Comparison of ENCODE assay signal across 15 cellular contexts in genomic region chr7:27094304-27095049, GRCh38. TPM values are rescaled to one million over a fixed set of nuclear protein-coding genes. Genes with fewer than 3 reads are reported as not detected.
A peak's percentile ranks its signal among the peaks of the same experiment; 100 is the strongest.
DNase-seq lines count a peak whose midpoint lies in the region; ATAC-seq lines count a peak whose summit lies in the region.
"Had no signal": no experiment of that assay in that cellular context is flagged by ENCODE, and none has a peak within 500 bp of the region (broad histone marks: within the 10 kb centered on the region; RNA-seq: fewer than 3 reads in every experiment).

No MANE protein-coding gene starts in this region.

- H3F3A ChIP-seq in GM23248 (ENCODE audit: insufficient read depth) = peaks cover 6% of the 10 kb centered on the region; the same call in 1 of the 2 replicates

- peaks cover 88% of the 10 kb centered on the region for H3K27me3 Mint-ChIP-seq in activated naive CD8-positive, alpha-beta T cell treated with anti-CD3 and anti-CD28 coated beads, Interleukin-2, amount 50 U/mL, for 24 hours

- in situ Hi-C loops in GM23248 (cut with MboI) = no loop called here

- H3K27me3 ChIP-seq in ACC112 (ENCODE audit: insufficient read depth, low read length) = peaks cover 99% of the 10 kb centered on the region
- no peaks in the 10 kb centered on the region for H3K27me3 ChIP-seq in GM23248 (replicated peaks; ENCODE audit: insufficient read depth)
- no peaks in the 10 kb centered on the region for H3K27me3 ChIP-seq in mucosa of stomach (ENCODE audit: control insufficient read depth, insufficient read depth, low read length)
- H3K27me3 ChIP-seq: vagina had no signal

- no peaks in the 10 kb centered on the region for H4K20me1 ChIP-seq in GM23248 (ENCODE audit: insufficient read depth)

- WGBS in GM23248 (ENCODE audit: low coverage in 1 of 2, low lambda C conversion rate in 2 of 2, missing lambda C conversion rate in 2 of 2), 2 experiments = 92% methylated on average over 29 of the region's 29 CpGs

- H3K79me2 ChIP-seq in ACC112 (ENCODE audit: control insufficient read depth, insufficient read depth, low read length, unreplicated experiment) (no peaks in the 10 kb centered on the region), GM23248 (ENCODE audit: insufficient read depth) (peaks cover 39% of the 10 kb centered on the region)

- H3K4me3 ChIP-seq in ACC112 (ENCODE audit: low read depth, low read length) (peak overlapping the region; percentile 81), GM23248 (peak overlapping the region; percentile 80), mucosa of stomach (ENCODE audit: low read length) (no peak overlapping the region)

- H3K4me2 ChIP-seq in GM23248 (ENCODE audit: unreplicated experiment) = peak overlapping the region; percentile 83
- H3K4me2 ChIP-seq: SK-N-SH had no signal

- no peaks in the 10 kb centered on the region for H3K9me3 ChIP-seq in GM23248 (ENCODE audit: low read depth)
- no peaks in the 10 kb centered on the region for H3K9me3 ChIP-seq in mucosa of stomach (ENCODE audit: control insufficient read depth, low read length)
- H3K9me3 ChIP-seq: BE2C, SK-N-SH, vagina had no signal

- H3K27ac ChIP-seq in ACC112 (ENCODE audit: low read depth, low read length) = no peak overlapping the region
- no peak overlapping the region for H3K27ac ChIP-seq in GM23248
- H3K27ac ChIP-seq: vagina had no signal

- no peak overlapping the region for H3K27ac Mint-ChIP-seq in activated naive CD8-positive, alpha-beta T cell treated with anti-CD3 and anti-CD28 coated beads, Interleukin-2, amount 50 U/mL, for 24 hours

- DNase-seq in GM23248 (no peak), NCI-H1092 (lab: John Stamatoyannopoulos, UW) (no peak)
- no peak for DNase-seq in activated naive CD8-positive, alpha-beta T cell treated with anti-CD3 and anti-CD28 coated beads, Interleukin-2, amount 50 U/mL, for 24 hours
- DNase-seq: activated CD4-positive, alpha-beta T cell treated with anti-CD3 and anti-CD28 coated beads for 4 hours; BE2C; NCI-H1417 treated with DMSO at 0.1 percent for 48 hours; SK-N-SH; stimulated activated CD4-positive, alpha-beta T cell treated with anti-CD3 and anti-CD28 coated beads, Interleukin-12 subunit alpha, Interleukin-12 subunit beta, amount 100 ng/mL, for 4 hours had no signal

- no peak for ATAC-seq in activated naive CD8-positive, alpha-beta T cell treated with anti-CD3 and anti-CD28 coated beads, Interleukin-2, amount 50 U/mL, for 24 hours
- ATAC-seq in GM19397 (IDR thresholded peaks at IDR 0.05; ENCODE audit: unreplicated experiment) (no peak), GM19023 (IDR thresholded peaks at IDR 0.05; ENCODE audit: unreplicated experiment) (no peak), GM18511 (IDR thresholded peaks at IDR 0.05; ENCODE audit: unreplicated experiment) (no peak)

- H3K4me1 Mint-ChIP-seq in activated naive CD8-positive, alpha-beta T cell treated with anti-CD3 and anti-CD28 coated beads, Interleukin-2, amount 50 U/mL, for 24 hours = peaks cover 29% of the 10 kb centered on the region

- H3K36me3 ChIP-seq in ACC112 (ENCODE audit: insufficient read depth, low read length) = no peaks in the 10 kb centered on the region
- H3K36me3 ChIP-seq in GM23248 (ENCODE audit: low read depth) = peaks cover 5% of the 10 kb centered on the region; the same call in 1 of the 2 replicates
- no peaks in the 10 kb centered on the region for H3K36me3 ChIP-seq in mucosa of stomach (ENCODE audit: control insufficient read depth, insufficient read depth, low read length)
- H3K36me3 ChIP-seq: BE2C, vagina had no signal

- H3K9ac ChIP-seq in GM23248 (no peak overlapping the region), mucosa of stomach (ENCODE audit: low read length) (peak overlapping the region; percentile 73)
- H3K9ac ChIP-seq: SK-N-SH had no signal

- H3K9me3 Mint-ChIP-seq in activated naive CD8-positive, alpha-beta T cell treated with anti-CD3 and anti-CD28 coated beads, Interleukin-2, amount 50 U/mL, for 24 hours = no peaks in the 10 kb centered on the region
- H3K9me3 Mint-ChIP-seq: activated naive CD4-positive, alpha-beta T cell treated with anti-CD3 and anti-CD28 coated beads, Interleukin-2, amount 50 U/mL, for 72 hours had no signal

- peaks cover 10% of the 10 kb centered on the region for H3K4me1 ChIP-seq in ACC112 (ENCODE audit: control insufficient read depth, insufficient read depth, low read length, unreplicated experiment)
- H3K4me1 ChIP-seq in GM23248 (ENCODE audit: insufficient read depth) = peaks cover 11% of the 10 kb centered on the region
- H3K4me1 ChIP-seq in mucosa of stomach (ENCODE audit: control insufficient read depth, insufficient read depth, low read length) = peaks cover 11% of the 10 kb centered on the region
- H3K4me1 ChIP-seq: BE2C had no signal

- no peaks in the 10 kb centered on the region for H3K36me3 Mint-ChIP-seq in activated naive CD8-positive, alpha-beta T cell treated with anti-CD3 and anti-CD28 coated beads, Interleukin-2, amount 50 U/mL, for 24 hours (ENCODE audit: low read depth)

- peak overlapping the region; percentile 81 for H3K4me3 Mint-ChIP-seq in activated naive CD8-positive, alpha-beta T cell treated with anti-CD3 and anti-CD28 coated beads, Interleukin-2, amount 50 U/mL, for 24 hours

- H2AFZ ChIP-seq in ACC112 (ENCODE audit: low read length, unreplicated experiment) (no peak overlapping the region), GM23248 (no peak overlapping the region)

- no peaks in the 10 kb centered on the region for H3K9me2 ChIP-seq in GM23248 (ENCODE audit: insufficient read depth)
- H3K9me2 ChIP-seq: SK-N-SH had no signal

RNA-seq across cellular contexts. Expression of gene HOXA1, which starts 1.3 kb away (rescaled TPM):
- total RNA-seq in GM23248 (2014; rRNA removed; shearing (Covaris generic)) = 0.89 and 0.97 TPM in 2 replicates
- polyA plus RNA-seq in GM23248 (2016; fragmentation: Nextera tagmentation; extraction: Ambion mirVana) = 1.6 and 1.8 TPM in 2 replicates
- polyA plus RNA-seq: SK-N-SH had no signal

RNA-seq across cellular contexts. Expression of gene HOXA2, which starts 8.0 kb away (rescaled TPM):
- not detected in 2 replicates for total RNA-seq in GM23248 (2014; rRNA removed; shearing (Covaris generic))
- polyA plus RNA-seq in GM23248 (2016; fragmentation: Nextera tagmentation; extraction: Ambion mirVana) = 0.09 TPM in 1 of 2 replicates, not detected in the other
- total RNA-seq: activated naive CD4-positive, alpha-beta T cell treated with anti-CD3 and anti-CD28 coated beads, Interleukin-2, amount 50 U/mL, for 72 hours had no signal
- polyA plus RNA-seq: SK-N-SH had no signal

RNA-seq across cellular contexts. Expression of gene HOXA4, which starts 36.1 kb away (rescaled TPM):
- 0.13 and 1.8 TPM in 2 replicates for total RNA-seq in GM23248 (2014; rRNA removed; shearing (Covaris generic))
- 3.1 and 3.3 TPM in 2 replicates for polyA plus RNA-seq in GM23248 (2016; fragmentation: Nextera tagmentation; extraction: Ambion mirVana)
- polyA plus RNA-seq: SK-N-SH had no signal

RNA-seq across cellular contexts. Expression of gene HOXA5, which starts 49.0 kb away (rescaled TPM):
- total RNA-seq in GM23248 (2014; rRNA removed; shearing (Covaris generic)) = 0.25 and 4.0 TPM in 2 replicates
- polyA plus RNA-seq in GM23248 (2016; fragmentation: Nextera tagmentation; extraction: Ambion mirVana) = 1.3 and 1.9 TPM in 2 replicates
- total RNA-seq: activated naive CD4-positive, alpha-beta T cell treated with anti-CD3 and anti-CD28 coated beads, Interleukin-2, amount 50 U/mL, for 72 hours had no signal
- polyA plus RNA-seq: SK-N-SH had no signal

RNA-seq across cellular contexts. Expression of gene HOXA6, which starts 53.1 kb away (rescaled TPM):
- total RNA-seq in GM23248 (2014; rRNA removed; shearing (Covaris generic)) = 0.51 and 3.2 TPM in 2 replicates
- 3.5 and 3.7 TPM in 2 replicates for polyA plus RNA-seq in GM23248 (2016; fragmentation: Nextera tagmentation; extraction: Ambion mirVana)
- polyA plus RNA-seq: SK-N-SH had no signal
